ENCODE assay signal across 10 cellular contexts in genomic region chr20:2133318-2134183, GRCh38. TPM values are rescaled to one million over a fixed set of nuclear protein-coding genes. Genes with fewer than 3 reads are reported as not detected.
DNase-seq lines count a peak whose midpoint lies in the region; ATAC-seq and TF ChIP-seq lines count a peak whose summit lies in the region.
"Had no signal": no experiment of that assay in that cellular context is flagged by ENCODE, and none has a peak within 500 bp of the region (broad histone marks: within the 10 kb centered on the region; RNA-seq: fewer than 3 reads in every experiment).

No MANE protein-coding gene starts in this region.

- TF ChIP-seq CTCF in astrocyte of the spinal cord (IDR thresholded peaks at IDR 0.05; ENCODE audit: low read depth, low read length), result no peak

- H3K27ac ChIP-seq in temporal lobe (ENCODE audit: low read depth, low read length), result peak overlapping the region; percentile 4
- H3K27ac ChIP-seq: prostate gland had no signal

- in situ Hi-C loops in astrocyte of the spinal cord (cut with HindIII; ENCODE audit: low sequenced_read_pairs), result no loop called here

- DNase-seq in NCI-H1417 (lab: John Stamatoyannopoulos, UW) (peak in 2 of 3 experiments; percentile 9 to 74), NCI-H1417 treated with DMSO at 0.1 percent for 48 hours (lab: John Stamatoyannopoulos, UW) (no peak), astrocyte of the spinal cord (ENCODE audit: low read depth, low spot score) (peak; percentile 77), islet precursor cell (peak; percentile 93), NCI-H1048 (lab: John Stamatoyannopoulos, UW) (no peak)
- DNase-seq: 8988T had no signal

- no peak for ATAC-seq in GM18505 (IDR thresholded peaks at IDR 0.05; ENCODE audit: unreplicated experiment)
- no peak for ATAC-seq in HG03045 (IDR thresholded peaks at IDR 0.05; ENCODE audit: unreplicated experiment)

- TF ChIP-seq POLR2A in GM18505 (IDR thresholded peaks at IDR 0.05; ENCODE audit: borderline replicate concordance, extremely low read depth, insufficient read depth, insufficient read length), result no peak

- H3K4me3 ChIP-seq in astrocyte of the spinal cord (ENCODE audit: low read depth, low read length), result no peak overlapping the region
- H3K4me3 ChIP-seq: prostate gland had no signal

RNA-seq across cellular contexts. Expression of gene STK35, which starts 31.9 kb away (rescaled TPM):
- total RNA-seq in temporal lobe, result 9.8 TPM

Comparison
In these comparisons a context has a peak if more than half of its experiments do, and no peak if none do; other contexts are left out.
1. DNase-seq: peak in NCI-H1417 (2 of 3), astrocyte of the spinal cord (single experiment) and islet precursor cell (single experiment); none in NCI-H1417 treated with DMSO at 0.1 percent for 48 hours (single experiment) and NCI-H1048 (single experiment).